Comparison of ENCODE assay signal across 18 cellular contexts in the genomic region with DNA sequence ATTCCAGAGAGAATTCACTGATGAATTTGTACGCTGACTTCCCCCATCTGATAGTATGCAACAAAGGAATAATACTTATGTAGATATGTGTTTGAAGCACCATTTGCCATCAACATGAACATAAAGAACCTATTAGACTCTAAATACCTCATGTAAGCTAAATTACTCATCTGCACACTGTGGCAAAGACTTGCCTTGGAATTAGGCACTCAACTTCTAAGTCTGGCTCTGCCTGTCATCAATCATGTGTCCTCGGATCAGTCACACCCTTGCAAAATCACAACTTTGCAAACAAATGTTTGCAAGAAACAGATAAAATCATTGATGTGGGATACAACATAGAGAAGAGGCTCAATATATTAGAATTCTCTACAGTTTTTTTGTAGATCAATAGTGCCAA.
A peak's percentile ranks its signal among the peaks of the same experiment; 100 is the strongest.
DNase-seq lines count a peak whose midpoint lies in the region; ATAC-seq and TF ChIP-seq lines count a peak whose summit lies in the region.
"Had no signal": no experiment of that assay in that cellular context is flagged by ENCODE, and none has a peak within 500 bp of the region (broad histone marks: within the 10 kb centered on the region; RNA-seq: fewer than 3 reads in every experiment).

No MANE protein-coding gene starts in this region.

- no peak overlapping the region for H2BK5ac ChIP-seq in mesendoderm (ENCODE audit: low read length)

- no peaks in the 10 kb centered on the region for H3K79me2 ChIP-seq in SK-N-SH (ENCODE audit: insufficient read depth)
- no peaks in the 10 kb centered on the region for H3K79me2 ChIP-seq in mesendoderm (ENCODE audit: control insufficient read depth, insufficient read depth, low read length)

- H3K18ac ChIP-seq in mesendoderm (ENCODE audit: low read length) = peak overlapping the region; percentile 45

- TF ChIP-seq CTCF in SK-N-SH (IDR thresholded peaks at IDR 0.05) (no peak), esophagus muscularis mucosa (IDR thresholded peaks at IDR 0.05) (no peak)

- WGBS in SK-N-SH (ENCODE audit: low lambda C conversion rate) = 70% methylated on average over 2 of the region's 2 CpGs
- WGBS in esophagus muscularis mucosa = 77% methylated on average over 2 of the region's 2 CpGs
- WGBS in mesendoderm (ENCODE audit: extremely low coverage, insufficient coverage, low lambda C conversion rate) = no CpG with 5 or more reads among the region's 2 CpGs

- H3K36me3 ChIP-seq in SK-N-SH (replicated peaks in 1 of 2; ENCODE audit: control insufficient read depth in 1 of 2, insufficient read depth in 2 of 2, low read length in 1 of 2) (no peaks in the 10 kb centered on the region), esophagus muscularis mucosa (no peaks in the 10 kb centered on the region), mesendoderm (ENCODE audit: control insufficient read depth, insufficient read depth, low read length) (no peaks in the 10 kb centered on the region)
- H3K36me3 ChIP-seq: BLaER1, MG63 had no signal

- no peak overlapping the region for H3K56ac ChIP-seq in mesendoderm (ENCODE audit: low read length)

- H3K23ac ChIP-seq in mesendoderm (ENCODE audit: low read length) = no peak overlapping the region

- H3K4ac ChIP-seq in mesendoderm (ENCODE audit: low read depth, low read length) = no peak overlapping the region

- H3K9me2 ChIP-seq in SK-N-SH = no peaks in the 10 kb centered on the region

- no peaks in the 10 kb centered on the region for H4K20me1 ChIP-seq in SK-N-SH (ENCODE audit: insufficient read depth)
- H4K20me1 ChIP-seq: BLaER1 had no signal

- no peak overlapping the region for H4K5ac ChIP-seq in mesendoderm (ENCODE audit: low read length)

- no peak for TF ChIP-seq RAD21 in SK-N-SH (IDR thresholded peaks at IDR 0.05; ENCODE audit: low read length)

- no peak for TF ChIP-seq POLR2A in esophagus muscularis mucosa (IDR thresholded peaks at IDR 0.05; ENCODE audit: low read depth)

- H3K27ac ChIP-seq in SK-N-SH (ENCODE audit: low read depth in 2 of 2, low read length in 1 of 2) (no peak overlapping the region; a peak in 1 of 4 replicates), esophagus muscularis mucosa (replicated peaks in 1 of 4) (no peak overlapping the region), mesendoderm (ENCODE audit: low read depth, low read length) (no peak overlapping the region)
- H3K27ac ChIP-seq: 22Rv1, BLaER1, KMS-11, PC-9 had no signal

- H3F3A ChIP-seq in SK-N-SH (replicated peaks; ENCODE audit: insufficient read depth) = peaks cover 43% of the 10 kb centered on the region

- no peak overlapping the region for H2BK120ac ChIP-seq in mesendoderm (ENCODE audit: low read depth, low read length)

- H3K4me1 ChIP-seq in SK-N-SH (ENCODE audit: control insufficient read depth in 1 of 2, insufficient read depth in 2 of 2, low read depth in 1 of 2, low read length in 1 of 2) = peaks cover 0 to 41% of the 10 kb centered on the region in 2 experiments
- H3K4me1 ChIP-seq in esophagus muscularis mucosa = peaks cover 0 to 25% (median 22%) of the 10 kb centered on the region in 4 donors
- peaks cover 2% of the 10 kb centered on the region for H3K4me1 ChIP-seq in mesendoderm (ENCODE audit: control insufficient read depth, low read depth, low read length)
- H3K4me1 ChIP-seq: BLaER1 had no signal

- H3K9me3 ChIP-seq in SK-N-SH (no peaks in the 10 kb centered on the region), esophagus muscularis mucosa (no peaks in the 10 kb centered on the region)
- H3K9me3 ChIP-seq: BLaER1 had no signal

- DNase-seq in SK-N-SH (no peak), esophagus muscularis mucosa (ENCODE audit: extremely low spot score) (peak; percentile 10), mesendoderm (no peak), HuH-7 (ENCODE audit: low spot score) (no peak), putamen (ENCODE audit: low spot score) (no peak), HT-29 (ENCODE audit: low spot score) (no peak)
- DNase-seq: CD8-positive, alpha-beta T cell; DMS79; MG63; NCI-H1092; NCI-H510A treated with DMSO at 0.1 percent for 48 hours; PC-9 had no signal

- H4K8ac ChIP-seq in mesendoderm (ENCODE audit: low read depth, low read length) = no peak overlapping the region

- no peak overlapping the region for H3K4me3 ChIP-seq in SK-N-SH (ENCODE audit: low read depth in 2 of 2, low read length in 1 of 2)
- H3K4me3 ChIP-seq in esophagus muscularis mucosa = no peak overlapping the region
- no peak overlapping the region for H3K4me3 ChIP-seq in mesendoderm (ENCODE audit: low read length)
- H3K4me3 ChIP-seq: BLaER1, GM12878, MG63, PC-9 had no signal

- intact Hi-C loops in esophagus muscularis mucosa (cut with DNase I) = no loop called here

- H2AK5ac ChIP-seq in mesendoderm (ENCODE audit: low read length) = no peak overlapping the region

- TF ChIP-seq EP300 in SK-N-SH (IDR thresholded peaks at IDR 0.05; ENCODE audit: borderline replicate concordance in 1 of 2, low read depth in 1 of 2, low read length in 1 of 2) (no peak), esophagus muscularis mucosa (IDR thresholded peaks at IDR 0.05) (no peak)

- ATAC-seq in SK-N-SH treated with all-trans-retinoic acid at 6 μM for 48 hours (no peak), GM18517 (IDR thresholded peaks at IDR 0.05; ENCODE audit: unreplicated experiment) (no peak)
- ATAC-seq: CD8-positive, alpha-beta T cell; GM12878 had no signal

- no peak overlapping the region for H2AFZ ChIP-seq in SK-N-SH (ENCODE audit: low read depth)
- H2AFZ ChIP-seq: PC-9 had no signal

- H3K4me2 ChIP-seq in SK-N-SH (no peak overlapping the region), mesendoderm (ENCODE audit: low read length) (no peak overlapping the region)
- H3K4me2 ChIP-seq: BLaER1, KMS-11, PC-9 had no signal

- H2BK15ac ChIP-seq in mesendoderm (replicated peaks; ENCODE audit: low read depth) = no peak overlapping the region

- no peaks in the 10 kb centered on the region for H3K79me1 ChIP-seq in mesendoderm (ENCODE audit: low read length)

- POLR2A ChIA-PET in SK-N-SH (lab: Yijun Ruan, JAX) = no interaction called here

- H3K27me3 ChIP-seq in SK-N-SH (ENCODE audit: insufficient read depth) = no peaks in the 10 kb centered on the region
- H3K27me3 ChIP-seq in esophagus muscularis mucosa = no peaks in the 10 kb centered on the region
- H3K27me3 ChIP-seq in mesendoderm (ENCODE audit: insufficient read depth, low read length, poor library complexity) = no peaks in the 10 kb centered on the region
- H3K27me3 ChIP-seq: BLaER1, MG63 had no signal

- H3K9ac ChIP-seq in SK-N-SH = no peak overlapping the region
- H3K9ac ChIP-seq in mesendoderm (ENCODE audit: low read length) = no peak overlapping the region
- H3K9ac ChIP-seq: BLaER1, KMS-11 had no signal

- CTCF ChIA-PET in SK-N-SH (lab: Yijun Ruan, JAX) = interaction anchor here (1.2 kb wide), 1 partner anchor 16 kb away, joined by 3 read pairs; no protein-coding TSS in a partner anchor

TF ChIP-seq in SK-N-SH, 30 proteins besides CTCF, POLR2A, EP300 and RAD21:
- TF ChIP-seq, protein P1, sequence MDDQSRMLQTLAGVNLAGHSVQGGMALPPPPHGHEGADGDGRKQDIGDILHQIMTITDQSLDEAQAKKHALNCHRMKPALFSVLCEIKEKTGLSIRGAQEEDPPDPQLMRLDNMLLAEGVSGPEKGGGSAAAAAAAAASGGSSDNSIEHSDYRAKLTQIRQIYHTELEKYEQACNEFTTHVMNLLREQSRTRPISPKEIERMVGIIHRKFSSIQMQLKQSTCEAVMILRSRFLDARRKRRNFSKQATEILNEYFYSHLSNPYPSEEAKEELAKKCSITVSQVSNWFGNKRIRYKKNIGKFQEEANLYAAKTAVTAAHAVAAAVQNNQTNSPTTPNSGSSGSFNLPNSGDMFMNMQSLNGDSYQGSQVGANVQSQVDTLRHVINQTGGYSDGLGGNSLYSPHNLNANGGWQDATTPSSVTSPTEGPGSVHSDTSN (IDR thresholded peaks at IDR 0.05) = peak; percentile 39; the same call in 1 of the 2 replicates
- TF ChIP-seq SIN3A (IDR thresholded peaks at IDR 0.05; ENCODE audit: borderline replicate concordance, low read depth, low read length) = no peak

TF ChIP-seq in SK-N-SH treated with all-trans-retinoic acid at 6 μM for 48 hours, 23 proteins besides CTCF, POLR2A, EP300 and RAD21:
- TF ChIP-seq ZFP3 (CRISPR knock-in tag; IDR thresholded peaks at IDR 0.05) = no peak
- TF ChIP-seq, protein P2, sequence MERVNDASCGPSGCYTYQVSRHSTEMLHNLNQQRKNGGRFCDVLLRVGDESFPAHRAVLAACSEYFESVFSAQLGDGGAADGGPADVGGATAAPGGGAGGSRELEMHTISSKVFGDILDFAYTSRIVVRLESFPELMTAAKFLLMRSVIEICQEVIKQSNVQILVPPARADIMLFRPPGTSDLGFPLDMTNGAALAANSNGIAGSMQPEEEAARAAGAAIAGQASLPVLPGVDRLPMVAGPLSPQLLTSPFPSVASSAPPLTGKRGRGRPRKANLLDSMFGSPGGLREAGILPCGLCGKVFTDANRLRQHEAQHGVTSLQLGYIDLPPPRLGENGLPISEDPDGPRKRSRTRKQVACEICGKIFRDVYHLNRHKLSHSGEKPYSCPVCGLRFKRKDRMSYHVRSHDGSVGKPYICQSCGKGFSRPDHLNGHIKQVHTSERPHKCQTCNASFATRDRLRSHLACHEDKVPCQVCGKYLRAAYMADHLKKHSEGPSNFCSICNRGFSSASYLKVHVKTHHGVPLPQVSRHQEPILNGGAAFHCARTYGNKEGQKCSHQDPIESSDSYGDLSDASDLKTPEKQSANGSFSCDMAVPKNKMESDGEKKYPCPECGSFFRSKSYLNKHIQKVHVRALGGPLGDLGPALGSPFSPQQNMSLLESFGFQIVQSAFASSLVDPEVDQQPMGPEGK (CRISPR knock-in tag; IDR thresholded peaks at IDR 0.05; ENCODE audit: borderline replicate concordance) = no peak
